In genomic region chr6:116472710-116473109, GRCh38 we compare ENCODE assay signal across 22 cellular contexts. TPM values are rescaled to one million over a fixed set of nuclear protein-coding genes. Genes with fewer than 3 reads are reported as not detected.
"Had no signal": no experiment of that assay in that cellular context is flagged by ENCODE, and none has a peak within 500 bp of the region (broad histone marks: within the 10 kb centered on the region; RNA-seq: fewer than 3 reads in every experiment).

No MANE protein-coding gene starts in this region.

- H3K36me3 ChIP-seq: gastroesophageal sphincter, left ventricle myocardium inferior, lower lobe of right lung, right atrium auricular region, suprapubic skin, thyroid gland, upper lobe of left lung, uterus had no signal

- H3K79me2 ChIP-seq: hepatocyte had no signal

- H3K27ac Mint-ChIP-seq: endodermal cell, nephron progenitor cell had no signal

- H2AFZ ChIP-seq: hepatocyte had no signal

- H3K4me3 Mint-ChIP-seq: endodermal cell, naive B cell, nephron progenitor cell had no signal

- H3K36me3 Mint-ChIP-seq: naive B cell had no signal

- H3K4me2 ChIP-seq: hepatocyte had no signal

- H3K4me3 ChIP-seq: gastroesophageal sphincter, hepatocyte, left ventricle myocardium inferior, lower lobe of right lung, right atrium auricular region, suprapubic skin, thyroid gland, upper lobe of left lung, uterus had no signal

- H3K4me1 Mint-ChIP-seq: endodermal cell had no signal

- H3K27me3 Mint-ChIP-seq: naive B cell had no signal

- DNase-seq: effector CD4-positive, alpha-beta T cell; endodermal cell; erythroblast; kidney; left cardiac atrium; left ventricle myocardium inferior; lower lobe of right lung; mesenchymal stem cell; naive B cell; nephron progenitor cell; posterior cingulate gyrus; small intestine; stimulated activated CD4-positive, alpha-beta T cell treated with anti-CD3 and anti-CD28 coated beads, Interleukin-2, amount 100 ng/mL, for 48 hours; stimulated activated naive CD8-positive, alpha-beta T cell treated with anti-CD3 and anti-CD28 coated beads, Interleukin-15, Interleukin-2, amounts not matched to agents 100 U/mL and 50 U/mL, for 24 hours; thyroid gland; upper lobe of left lung; uterus had no signal

- H3K9me3 Mint-ChIP-seq: endodermal cell, nephron progenitor cell had no signal

- H3K27ac ChIP-seq: gastroesophageal sphincter, hepatocyte, left ventricle myocardium inferior, lower lobe of right lung, right atrium auricular region, suprapubic skin, thyroid gland, upper lobe of left lung, uterus had no signal

- H3K4me1 ChIP-seq: gastroesophageal sphincter, thyroid gland, upper lobe of left lung, uterus had no signal

- H3K9me3 ChIP-seq: gastroesophageal sphincter, left ventricle myocardium inferior, lower lobe of right lung, right atrium auricular region, suprapubic skin, thyroid gland, upper lobe of left lung, uterus had no signal

- H3K27me3 ChIP-seq: gastroesophageal sphincter, hepatocyte, right atrium auricular region, suprapubic skin, thyroid gland, upper lobe of left lung, uterus had no signal

- ATAC-seq: gastroesophageal sphincter; left cardiac atrium; lower lobe of right lung; stimulated activated naive CD8-positive, alpha-beta T cell treated with anti-CD3 and anti-CD28 coated beads, Interleukin-15, Interleukin-2, amounts not matched to agents 100 U/mL and 50 U/mL, for 24 hours had no signal

RNA-seq across cellular contexts. Expression of gene CALHM6, which starts 11.5 kb away (rescaled TPM):
- total RNA-seq: endothelial cell of umbilical vein had no signal
